In the genomic region with DNA sequence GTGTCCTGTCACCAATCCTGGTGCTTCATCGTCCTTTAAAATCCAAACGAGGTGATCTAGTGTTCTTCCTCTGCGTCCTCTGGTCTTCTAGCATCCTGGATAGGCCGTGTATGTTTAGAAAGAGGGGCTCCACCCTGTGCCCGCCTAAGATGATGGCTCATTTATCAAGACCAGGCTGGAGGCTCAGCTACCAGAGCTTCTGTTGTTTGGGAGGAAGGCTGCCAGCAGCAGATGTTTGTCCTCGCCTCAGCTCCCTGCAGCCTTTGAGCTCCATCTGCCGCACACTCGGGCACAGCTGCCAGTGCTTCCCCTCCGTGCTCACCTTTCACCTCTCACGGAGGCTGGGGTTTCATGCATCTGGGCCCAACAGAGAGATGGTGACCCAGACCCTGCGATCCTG, we compare ENCODE assay signal across 1 cellular context.
TF ChIP-seq lines count a peak whose summit lies in the region.

No MANE protein-coding gene starts in this region.

TF ChIP-seq in H1, 55 proteins besides CTCF, POLR2A, EP300 and RAD21 (continued from another document):
- TF ChIP-seq RNF2 (IDR thresholded peaks at IDR 0.05; ENCODE audit: borderline replicate concordance, low read depth, low read length, missing control alignments, poor library complexity, severe bottlenecking) (no peak), RXRA (IDR thresholded peaks at IDR 0.05; ENCODE audit: insufficient read depth, low read depth, low read length) (no peak), HDAC6 (IDR thresholded peaks at IDR 0.05; ENCODE audit: low read depth, low read length) (no peak), MAFK (IDR thresholded peaks at IDR 0.05; ENCODE audit: low read depth, low read length) (no peak)
- TF ChIP-seq, protein P1, sequence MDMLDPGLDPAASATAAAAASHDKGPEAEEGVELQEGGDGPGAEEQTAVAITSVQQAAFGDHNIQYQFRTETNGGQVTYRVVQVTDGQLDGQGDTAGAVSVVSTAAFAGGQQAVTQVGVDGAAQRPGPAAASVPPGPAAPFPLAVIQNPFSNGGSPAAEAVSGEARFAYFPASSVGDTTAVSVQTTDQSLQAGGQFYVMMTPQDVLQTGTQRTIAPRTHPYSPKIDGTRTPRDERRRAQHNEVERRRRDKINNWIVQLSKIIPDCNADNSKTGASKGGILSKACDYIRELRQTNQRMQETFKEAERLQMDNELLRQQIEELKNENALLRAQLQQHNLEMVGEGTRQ (IDR thresholded peaks at IDR 0.05; ENCODE audit: low read length) = no peak
- TF ChIP-seq, protein P2, sequence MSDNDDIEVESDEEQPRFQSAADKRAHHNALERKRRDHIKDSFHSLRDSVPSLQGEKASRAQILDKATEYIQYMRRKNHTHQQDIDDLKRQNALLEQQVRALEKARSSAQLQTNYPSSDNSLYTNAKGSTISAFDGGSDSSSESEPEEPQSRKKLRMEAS (IDR thresholded peaks at IDR 0.05) = no peak
TF ChIP-seq in H1: peak in this region for 0.
